In the genomic region with DNA sequence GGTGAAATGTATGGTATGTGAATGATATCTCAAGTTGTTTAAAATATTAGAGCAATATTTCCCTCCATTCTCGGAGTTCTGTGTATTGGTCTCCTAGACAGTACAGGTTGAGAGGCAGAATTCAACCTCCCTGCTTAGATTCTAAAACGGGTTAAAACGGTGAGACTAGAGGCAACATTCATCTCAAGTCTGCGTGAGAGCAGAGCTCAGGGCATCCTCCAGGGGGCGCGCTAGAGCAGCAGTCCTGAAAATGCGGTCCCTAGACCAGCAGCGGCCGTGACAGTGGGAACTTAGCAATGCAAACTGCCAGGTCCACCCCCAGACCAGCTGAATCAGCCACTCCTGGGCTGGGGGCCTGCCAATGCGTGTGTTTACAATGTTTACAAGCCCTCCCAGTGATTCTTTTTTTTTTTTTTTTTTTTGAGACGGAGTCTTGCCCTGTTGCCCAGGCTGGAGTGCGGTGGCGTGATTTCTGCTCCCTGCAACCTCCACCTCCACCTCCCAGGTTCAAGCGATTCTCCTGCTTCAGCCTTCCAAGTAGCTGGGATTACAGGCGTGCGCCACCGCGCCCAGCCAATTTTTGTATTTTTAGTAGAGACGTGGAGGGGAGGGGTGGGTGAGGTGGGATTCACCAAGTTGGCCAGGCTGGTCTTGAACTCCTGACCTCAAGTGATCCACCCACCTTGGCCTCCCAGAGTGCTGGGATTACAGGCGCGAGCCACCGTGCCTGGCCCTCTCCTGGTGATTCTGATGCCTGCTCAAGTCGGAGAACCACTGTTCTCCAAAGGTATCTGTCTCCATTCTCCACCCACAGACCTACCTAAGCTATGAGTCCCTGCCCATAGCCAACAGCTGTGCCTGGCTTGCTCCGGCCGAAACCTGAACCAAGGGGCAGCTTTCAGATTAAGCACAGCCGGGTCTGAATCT, we compare ENCODE assay signal across 8 cellular contexts. TPM values are rescaled to one million over a fixed set of nuclear protein-coding genes. Genes with fewer than 3 reads are reported as not detected.
A peak's percentile ranks its signal among the peaks of the same experiment; 100 is the strongest.
DNase-seq lines count a peak whose midpoint lies in the region; ATAC-seq, FAIRE-seq and TF ChIP-seq lines count a peak whose summit lies in the region.

No MANE protein-coding gene starts in this region.

- H4K20me1 ChIP-seq in K562 (replicated peaks; ENCODE audit: control insufficient read depth, insufficient read depth, low read length) = no peaks in the 10 kb centered on the region; the same call in none of the 2 replicates

- H2AFZ ChIP-seq in K562 (ENCODE audit: low read depth, low read length) = peak overlapping the region; percentile 45

- DNase-seq in AG04449 (ENCODE audit: low read depth, low spot score) (no peak), NAMALWA (ENCODE audit: low spot score) (peak; percentile 79), K562 (ENCODE audit: extremely low read depth in 1 of 4, low spot score in 3 of 4) (peak; percentile 87 to 91 (median 89)), iPS-NIHi7 (ENCODE audit: extremely low spot score) (peak; percentile 91)
- DNase-seq in stimulated activated CD4-positive, alpha-beta T cell treated with anti-CD3 and anti-CD28 coated beads, Interleukin-15, amount 100 ng/mL, for 48 hours (ENCODE audit: low read depth in 2 of 2) = peak; percentile 69 to 71

- H3K4me3 ChIP-seq in AG04449 (ENCODE audit: low read depth, low read length) (no peak overlapping the region), K562 (no peak overlapping the region)

- 16% methylated on average over 25 of the region's 26 CpGs for WGBS in K562 (ENCODE audit: insufficient coverage, low coverage, missing lambda C conversion rate)

- peak; percentile 98 for FAIRE-seq in K562 (lab: Jason Lieb, UNC)

- no peaks in the 10 kb centered on the region for H3K9me1 ChIP-seq in K562 (ENCODE audit: control insufficient read depth, insufficient read depth, low read length)

- CTCF ChIA-PET in AG04449 (lab: Yijun Ruan, JAX) = interaction anchor here (0.6 to 23.7 kb wide), 41 partner anchors 8 to 526 kb away, joined by 3 to 665 read pairs (median 4); a partner anchor contains a TSS
- CTCF ChIA-PET in K562 (lab: Yijun Ruan, JAX; ENCODE audit: low intra/inter-chr PET ratio) = interaction anchor here (0.7 to 5.4 kb wide), 8 partner anchors 50 to 298 kb away, joined by 3 to 56 read pairs (median 4); no protein-coding TSS in a partner anchor

- peaks cover 10 to 15% of the 10 kb centered on the region in 2 experiments; a peak in 4 of 5 replicates for H3K4me1 ChIP-seq in K562 (replicated peaks in 1 of 2; ENCODE audit: control insufficient read depth in 2 of 2, insufficient read depth in 2 of 2, low read length in 2 of 2)

- no peaks in the 10 kb centered on the region for H3K36me3 ChIP-seq in K562 (ENCODE audit: control insufficient read depth, insufficient read depth, low read length)

- BruUV-seq in K562 (replicated peaks; lab: Mats Ljungman, UMichigan) = no TSS peak

- peak; percentile 81 to 93 for TF ChIP-seq RAD21 in K562 (CRISPR knock-in tag; conservative IDR thresholded peaks at IDR 0.05 in 1 of 2, IDR thresholded peaks at IDR 0.05 in 1 of 2)

- in situ Hi-C loops in K562 (cut with MboI) = no loop called here

- ATAC-seq in GM18909 (IDR thresholded peaks at IDR 0.05; ENCODE audit: poor library complexity, unreplicated experiment) = peak; percentile 40
- peak; percentile 95 for ATAC-seq in K562
- no peak for ATAC-seq in GM21576 (IDR thresholded peaks at IDR 0.05; ENCODE audit: unreplicated experiment)

- H3K79me2 ChIP-seq in K562 (ENCODE audit: control insufficient read depth, insufficient read depth, low read length) = no peaks in the 10 kb centered on the region

- H3K27ac ChIP-seq in VCaP (no peak overlapping the region), K562 (ENCODE audit: extremely low read depth, low read depth, low read length) (no peak overlapping the region)

- H3K9ac ChIP-seq in K562 (ENCODE audit: insufficient read depth in 1 of 2, low read depth in 2 of 2, low read length in 2 of 2) = no peak overlapping the region

- no peaks in the 10 kb centered on the region for H3K9me3 ChIP-seq in K562 (replicated peaks; ENCODE audit: control insufficient read depth, insufficient read depth, low read depth, low read length)

- TF ChIP-seq POLR2A in K562 (conservative IDR thresholded peaks at IDR 0.05) = no peak

- peak; percentile 89 for TF ChIP-seq CTCF in AG04449 (IDR thresholded peaks at IDR 0.05; ENCODE audit: insufficient read depth, low read length, missing control alignments)
- peak; percentile 79 for TF ChIP-seq CTCF in VCaP (conservative IDR thresholded peaks at IDR 0.05)
- peak; percentile 93 to 97 (median 97) for TF ChIP-seq CTCF in K562 (IDR thresholded peaks at IDR 0.05 in 2 of 3, conservative IDR thresholded peaks at IDR 0.05 in 1 of 3; ENCODE audit: insufficient read depth in 2 of 3, low read depth in 1 of 3, low read length in 3 of 3)

- intact Hi-C loops in K562 (cut with micrococcal nuclease) = loop anchor here (1.0 kb wide), 2 partner anchors 54 to 66 kb away; no protein-coding TSS in a partner anchor

- peak overlapping the region; percentile 16; the same call in 1 of the 2 replicates for H3K4me2 ChIP-seq in K562 (ENCODE audit: insufficient read depth, low read length)

- H3K27me3 ChIP-seq in K562 (ENCODE audit: control insufficient read depth in 2 of 2, insufficient read depth in 2 of 2, low read length in 2 of 2) = peaks cover 0 to 15% of the 10 kb centered on the region in 2 experiments; a peak in 3 of 5 replicates

- TF ChIP-seq EP300 in K562 (IDR thresholded peaks at IDR 0.05; ENCODE audit: low read length) = no peak

- POLR2A ChIA-PET in AG04449 (lab: Yijun Ruan, JAX) (no interaction called here), K562 (lab: Yijun Ruan, JAX) (interaction anchor here (0.6 to 3.6 kb wide), 13 partner anchors 9 to 57 kb away, joined by 3 to 14 read pairs (median 3); no protein-coding TSS in a partner anchor)

TF ChIP-seq in K562, 482 proteins besides CTCF, POLR2A, EP300 and RAD21 (continues in another document):
- TF ChIP-seq BHLHE40 (IDR thresholded peaks at IDR 0.05; ENCODE audit: low read length) (peak; percentile 46; the same call in 1 of the 2 replicates), ZBTB1 (CRISPR knock-in tag; IDR thresholded peaks at IDR 0.05; ENCODE audit: borderline replicate concordance, low read depth) (no peak)

RNA-seq across cellular contexts. Expression of a gene that starts 24.2 kb away (rescaled TPM):
- total RNA-seq in K562 (2011; cell fraction: chromatin; rRNA removed; ENCODE audit: low replicate concordance) = 52.2 and 130 TPM in 2 replicates
- total RNA-seq in K562 (2011; cell fraction: nucleolus; rRNA removed) = 84.1 and 104 TPM in 2 replicates
- total RNA-seq in K562 (2011; cell fraction: nucleoplasm; rRNA removed) = 79.9 and 86.4 TPM in 2 replicates
- total RNA-seq in K562 (2014; rRNA removed) (30.6 and 40.4 TPM in 2 replicates), K562 (2014; rRNA removed; fragmentation: Illumina TruSeq; extraction: Trizol) (15.5 and 16.6 TPM in 2 replicates), K562 (2015; rRNA removed; fragmentation: Illumina TruSeq; extraction: Trizol) (18.5 and 21.1 TPM in 2 replicates), K562 (2021) (48.6 and 51.2 TPM in 2 replicates)
- polyA plus RNA-seq in K562 (2011; rRNA removed) (25.6 and 34.8 TPM in 2 replicates), K562 (2014; fragmentation: Illumina TruSeq; extraction: Trizol) (16.5 and 20.7 TPM in 2 replicates), K562 (2014; fragmentation: Nextera tagmentation; extraction: Ambion mirVana) (1 to 10 TPM; 2.1 to 2.5 TPM), K562 (2014; rRNA removed) (25.4 and 30.1 TPM in 2 replicates)
- polyA plus RNA-seq in K562 (2011; cell fraction: cytosol; rRNA removed) = 33.1 and 49.1 TPM in 2 replicates
- polyA plus RNA-seq in K562 (2011; cell fraction: nucleus; rRNA removed) = 59.7 and 85.8 TPM in 2 replicates
- 22.4 and 33.6 TPM in 2 replicates for polyA plus RNA-seq in K562 (2012)
- 31.9 and 39.3 TPM in 2 replicates for polyA minus RNA-seq in K562 (2011; rRNA and poly(A)+ RNA removed)
- 43.7 and 62.8 TPM in 2 replicates for polyA minus RNA-seq in K562 (2011; cell fraction: cytosol; rRNA and poly(A)+ RNA removed)
- polyA minus RNA-seq in K562 (2011; cell fraction: nucleus; rRNA and poly(A)+ RNA removed) = 33.7 and 40.1 TPM in 2 replicates

RNA-seq across cellular contexts. Expression of a gene that starts 27.3 kb away (rescaled TPM):
- 154 and 338 TPM in 2 replicates for total RNA-seq in K562 (2011; cell fraction: chromatin; rRNA removed; ENCODE audit: low replicate concordance)
- 84.7 and 99.0 TPM in 2 replicates for total RNA-seq in K562 (2011; cell fraction: nucleolus; rRNA removed)
- 165 and 228 TPM in 2 replicates for total RNA-seq in K562 (2011; cell fraction: nucleoplasm; rRNA removed)
- total RNA-seq in K562 (2014; rRNA removed) = 78.1 and 96.9 TPM in 2 replicates
- total RNA-seq in K562 (2014; rRNA removed; fragmentation: Illumina TruSeq; extraction: Trizol) = 116 and 129 TPM in 2 replicates
- total RNA-seq in K562 (2015; rRNA removed; fragmentation: Illumina TruSeq; extraction: Trizol) = 113 and 121 TPM in 2 replicates
- total RNA-seq in K562 (2021) = 166 and 171 TPM in 2 replicates
- 130 and 174 TPM in 2 replicates for polyA plus RNA-seq in K562 (2011; rRNA removed)
- polyA plus RNA-seq in K562 (2011; cell fraction: cytosol; rRNA removed) = 147 and 220 TPM in 2 replicates
- polyA plus RNA-seq in K562 (2011; cell fraction: nucleus; rRNA removed) = 170 and 240 TPM in 2 replicates
- 98.9 and 130 TPM in 2 replicates for polyA plus RNA-seq in K562 (2012)
- polyA plus RNA-seq in K562 (2014; fragmentation: Illumina TruSeq; extraction: Trizol) = 161 and 197 TPM in 2 replicates
- polyA plus RNA-seq in K562 (2014; fragmentation: Nextera tagmentation; extraction: Ambion mirVana) = 10 to 100 TPM; 61.7 to 61.9 TPM
- polyA plus RNA-seq in K562 (2014; rRNA removed) = 87.2 and 93.2 TPM in 2 replicates
- 228 and 275 TPM in 2 replicates for polyA minus RNA-seq in K562 (2011; rRNA and poly(A)+ RNA removed)
- polyA minus RNA-seq in K562 (2011; cell fraction: cytosol; rRNA and poly(A)+ RNA removed) = 118 and 134 TPM in 2 replicates
- polyA minus RNA-seq in K562 (2011; cell fraction: nucleus; rRNA and poly(A)+ RNA removed) = 62.6 and 87.9 TPM in 2 replicates

RNA-seq across cellular contexts. Expression of a gene that starts 54.7 kb away (rescaled TPM):
- total RNA-seq in K562 (2011; cell fraction: chromatin; rRNA removed; ENCODE audit: low replicate concordance) = 27.5 and 42.5 TPM in 2 replicates
- total RNA-seq in K562 (2011; cell fraction: nucleolus; rRNA removed) = 32.2 and 34.5 TPM in 2 replicates
- total RNA-seq in K562 (2011; cell fraction: nucleoplasm; rRNA removed) = 35.0 and 39.8 TPM in 2 replicates
- 117 and 145 TPM in 2 replicates for total RNA-seq in K562 (2014; rRNA removed)
- total RNA-seq in K562 (2014; rRNA removed; fragmentation: Illumina TruSeq; extraction: Trizol) = 49.5 and 60.5 TPM in 2 replicates
- 71.8 and 72.5 TPM in 2 replicates for total RNA-seq in K562 (2015; rRNA removed; fragmentation: Illumina TruSeq; extraction: Trizol)
- total RNA-seq in K562 (2021) = 185 and 186 TPM in 2 replicates
- polyA plus RNA-seq in K562 (2011; rRNA removed) = 33.9 and 39.4 TPM in 2 replicates
- 54.4 and 79.1 TPM in 2 replicates for polyA plus RNA-seq in K562 (2011; cell fraction: cytosol; rRNA removed)
- 33.5 and 46.0 TPM in 2 replicates for polyA plus RNA-seq in K562 (2011; cell fraction: nucleus; rRNA removed)
- polyA plus RNA-seq in K562 (2012) = 111 and 131 TPM in 2 replicates
- polyA plus RNA-seq in K562 (2014; fragmentation: Illumina TruSeq; extraction: Trizol) = 161 TPM in 2 replicates
- polyA plus RNA-seq in K562 (2014; fragmentation: Nextera tagmentation; extraction: Ambion mirVana) = 10 to 100 TPM; 27.7 to 33.4 TPM
- 91.2 and 100 TPM in 2 replicates for polyA plus RNA-seq in K562 (2014; rRNA removed)
- polyA minus RNA-seq in K562 (2011; rRNA and poly(A)+ RNA removed) = 21.2 and 25.2 TPM in 2 replicates
- 32.1 and 32.6 TPM in 2 replicates for polyA minus RNA-seq in K562 (2011; cell fraction: cytosol; rRNA and poly(A)+ RNA removed)
- 15.1 and 19.7 TPM in 2 replicates for polyA minus RNA-seq in K562 (2011; cell fraction: nucleus; rRNA and poly(A)+ RNA removed)
